ENCODE assay signal across 8 cellular contexts in genomic region chr7:10973061-10973941, GRCh38. TPM values are rescaled to one million over a fixed set of nuclear protein-coding genes. Genes with fewer than 3 reads are reported as not detected.
DNase-seq lines count a peak whose midpoint lies in the region; ATAC-seq, FAIRE-seq and TF ChIP-seq lines count a peak whose summit lies in the region.

PHF14 (plus strand) TSS chr7:10973872; CDS start chr7:10974324, 452 bp downstream.

- H4K20me1 ChIP-seq in HepG2 (ENCODE audit: insufficient read depth, low read length), result no peaks in the 10 kb centered on the region

- peaks cover 0 to 3% (median 3%) of the 10 kb centered on the region in 3 donors for H3K27me3 Mint-ChIP-seq in CD14-positive monocyte (ENCODE audit: low read depth in 3 of 3)

- peak within 1 kb of the TSS; percentile 94 for H3K9ac ChIP-seq in HepG2 (ENCODE audit: insufficient read depth, low read depth, low read length)

- H3K36me3 Mint-ChIP-seq in CD14-positive monocyte, result peaks cover 11 to 14% of the 10 kb centered on the region in 2 donors

- TF ChIP-seq EP300 in HepG2 (IDR thresholded peaks at IDR 0.05; ENCODE audit: low read depth in 2 of 2, low read length in 2 of 2), result peak in 1 of 2 experiments; percentile 58; a peak in 2 of 4 replicates
- no peak; the same call in 1 of the 2 replicates for TF ChIP-seq EP300 in HepG2 (CRISPR knock-in tag; IDR thresholded peaks at IDR 0.05; ENCODE audit: borderline replicate concordance)

- H3K4me3 Mint-ChIP-seq in CD14-positive monocyte, result peak within 1 kb of the TSS; percentile 94

- peaks cover 25% of the 10 kb centered on the region for H3K4me1 Mint-ChIP-seq in CD14-positive monocyte

- POLR2A ChIA-PET in HepG2 (lab: Yijun Ruan, JAX), result interaction anchor here (0.6 to 2.8 kb wide), 16 partner anchors 9 to 110 kb away, joined by 3 to 85 read pairs (median 5); a partner anchor contains a TSS

- H3K4me3 ChIP-seq in HepG2 (replicated peaks in 1 of 3; ENCODE audit: insufficient read depth in 1 of 3, low read depth in 2 of 3, low read length in 3 of 3), result peak within 1 kb of the TSS; percentile 66 to 88 (median 85)

- CTCF ChIA-PET in HepG2 (lab: Yijun Ruan, JAX; ENCODE audit: low intra/inter-chr PET ratio, low total read pairs), result no interaction called here

- intact Hi-C loops in CD14-positive monocyte (cut with micrococcal nuclease) (loop anchor here in 1 of 2 donors (2.0 kb wide), 1 partner anchor 32 kb away; a partner anchor contains a TSS), HepG2 (cut with micrococcal nuclease; ENCODE audit: unreplicated experiment) (loop anchor here (1.0 kb wide), 2 partner anchors 23 to 33 kb away; a partner anchor contains a TSS)

- peaks cover 42% of the 10 kb centered on the region for H3K4me1 ChIP-seq in HepG2 (ENCODE audit: insufficient read depth, low read length)

- under 1% methylated on average over 26 of the region's 39 CpGs for WGBS in HepG2 (ENCODE audit: low lambda C conversion rate)

- TF ChIP-seq RAD21 in HepG2 (CRISPR knock-in tag; IDR thresholded peaks at IDR 0.05), result no peak

- H3K9me3 Mint-ChIP-seq in CD14-positive monocyte, result peaks cover 0 to 1% (median 0%) of the 10 kb centered on the region in 7 donors

- H2AFZ ChIP-seq in HepG2 (ENCODE audit: low read length), result peak within 1 kb of the TSS; percentile 74

- FAIRE-seq in HepG2 (lab: Jason Lieb, UNC), result peak; percentile 87

- H3K27me3 ChIP-seq in HepG2 (ENCODE audit: control insufficient read depth in 1 of 2, insufficient read depth in 2 of 2, low read length in 2 of 2), result no peaks in the 10 kb centered on the region; a peak in 1 of 5 replicates

- ATAC-seq in GM19397 (IDR thresholded peaks at IDR 0.05; ENCODE audit: unreplicated experiment), result peak; percentile 99
- ATAC-seq in HG03571 (IDR thresholded peaks at IDR 0.05; ENCODE audit: unreplicated experiment), result peak; percentile 95
- peak; percentile 97 for ATAC-seq in HepG2

- H3K9me3 ChIP-seq in HepG2 (ENCODE audit: low read length), result no peaks in the 10 kb centered on the region

- TF ChIP-seq POLR2A in HepG2 (IDR thresholded peaks at IDR 0.05; ENCODE audit: insufficient read depth in 1 of 2, low read depth in 2 of 2, low read length in 2 of 2), result peak; percentile 83 to 85

- peak; percentile 94 for DNase-seq in CD14-positive monocyte (ENCODE audit: low spot score)
- DNase-seq in NCI-H82 (lab: John Stamatoyannopoulos, UW), result peak; percentile 99
- DNase-seq in activated CD4-positive, alpha-beta T cell treated with anti-CD3 and anti-CD28 coated beads, Interleukin-2, amount 50 U/mL, for 48 hours, result peak; percentile 95 to 96
- peak; percentile 98 for DNase-seq in dermis blood vessel endothelial cell
- DNase-seq in HepG2 (ENCODE audit: low spot score), result peak; percentile 97
- DNase-seq in stimulated activated CD4-positive, alpha-beta T cell treated with anti-CD3 and anti-CD28 coated beads, Interleukin-4, amount 100 ng/mL, for 1 hour, result peak; percentile 95

- peak within 1 kb of the TSS; percentile 99 for H3K27ac ChIP-seq in HepG2 (ENCODE audit: extremely low read length, insufficient read depth, low read length)

- peaks cover 0 to 6% of the 10 kb centered on the region in 2 experiments; a peak in 1 of 5 replicates for H3K36me3 ChIP-seq in HepG2 (replicated peaks in 1 of 2; ENCODE audit: control insufficient read depth in 1 of 2, insufficient read depth in 2 of 2, low read length in 2 of 2)

- BruUV-seq in HepG2 (replicated peaks; lab: Mats Ljungman, UMichigan), result TSS peak; percentile 51

- H3K4me2 ChIP-seq in HepG2 (ENCODE audit: low read depth, low read length), result peak within 1 kb of the TSS; percentile 91

- no peak for TF ChIP-seq CTCF in CD14-positive monocyte (IDR thresholded peaks at IDR 0.05)
- TF ChIP-seq CTCF in HepG2 (CRISPR knock-in tag; IDR thresholded peaks at IDR 0.05), result no peak

- H3K27ac Mint-ChIP-seq in CD14-positive monocyte, result peak within 1 kb of the TSS; percentile 85 to 93 (median 90)

- in situ Hi-C loops in HepG2 (cut with HindIII; ENCODE audit: extremely low pct_ligation_motif_present, low pct_unique_long_range_greater_than_20kb), result no loop called here

- H3K79me2 ChIP-seq in HepG2 (ENCODE audit: insufficient read depth, low read length), result peaks cover 41% of the 10 kb centered on the region

TF ChIP-seq in HepG2, 621 proteins besides CTCF, POLR2A, EP300 and RAD21 (continues in another document):
- TF ChIP-seq, protein P1, sequence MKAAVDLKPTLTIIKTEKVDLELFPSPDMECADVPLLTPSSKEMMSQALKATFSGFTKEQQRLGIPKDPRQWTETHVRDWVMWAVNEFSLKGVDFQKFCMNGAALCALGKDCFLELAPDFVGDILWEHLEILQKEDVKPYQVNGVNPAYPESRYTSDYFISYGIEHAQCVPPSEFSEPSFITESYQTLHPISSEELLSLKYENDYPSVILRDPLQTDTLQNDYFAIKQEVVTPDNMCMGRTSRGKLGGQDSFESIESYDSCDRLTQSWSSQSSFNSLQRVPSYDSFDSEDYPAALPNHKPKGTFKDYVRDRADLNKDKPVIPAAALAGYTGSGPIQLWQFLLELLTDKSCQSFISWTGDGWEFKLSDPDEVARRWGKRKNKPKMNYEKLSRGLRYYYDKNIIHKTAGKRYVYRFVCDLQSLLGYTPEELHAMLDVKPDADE (CRISPR knock-in tag; IDR thresholded peaks at IDR 0.05), result no peak
- TF ChIP-seq, protein P2, sequence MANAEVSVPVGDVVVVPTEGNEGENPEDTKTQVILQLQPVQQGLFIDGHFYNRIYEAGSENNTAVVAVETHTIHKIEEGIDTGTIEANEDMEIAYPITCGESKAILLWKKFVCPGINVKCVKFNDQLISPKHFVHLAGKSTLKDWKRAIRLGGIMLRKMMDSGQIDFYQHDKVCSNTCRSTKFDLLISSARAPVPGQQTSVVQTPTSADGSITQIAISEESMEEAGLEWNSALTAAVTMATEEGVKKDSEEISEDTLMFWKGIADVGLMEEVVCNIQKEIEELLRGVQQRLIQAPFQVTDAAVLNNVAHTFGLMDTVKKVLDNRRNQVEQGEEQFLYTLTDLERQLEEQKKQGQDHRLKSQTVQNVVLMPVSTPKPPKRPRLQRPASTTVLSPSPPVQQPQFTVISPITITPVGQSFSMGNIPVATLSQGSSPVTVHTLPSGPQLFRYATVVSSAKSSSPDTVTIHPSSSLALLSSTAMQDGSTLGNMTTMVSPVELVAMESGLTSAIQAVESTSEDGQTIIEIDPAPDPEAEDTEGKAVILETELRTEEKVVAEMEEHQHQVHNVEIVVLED (CRISPR knock-in tag; IDR thresholded peaks at IDR 0.05; ENCODE audit: borderline replicate concordance), result peak; percentile 38; the same call in 1 of the 2 replicates
- TF ChIP-seq SMAD9 (CRISPR knock-in tag; IDR thresholded peaks at IDR 0.05) (no peak), AGO1 (IDR thresholded peaks at IDR 0.05; ENCODE audit: low read depth, low read length, poor library complexity, severe bottlenecking) (no peak), ZNF777 (CRISPR knock-in tag; IDR thresholded peaks at IDR 0.05) (0 out of 2 replicates have a peak, but pooled peaks have one; percentile 47), RFXAP (CRISPR knock-in tag; IDR thresholded peaks at IDR 0.05; ENCODE audit: borderline replicate concordance) (peak; percentile 32; the same call in 1 of the 2 replicates), FOXO1 (CRISPR knock-in tag; IDR thresholded peaks at IDR 0.05) (no peak; the same call in 1 of the 2 replicates), TEAD3 (CRISPR knock-in tag; optimal IDR thresholded peaks at IDR 0.05; ENCODE audit: borderline replicate concordance) (peak; percentile 18), ZNF432 (CRISPR knock-in tag; IDR thresholded peaks at IDR 0.05; ENCODE audit: borderline replicate concordance) (no peak), ZNF672 (CRISPR knock-in tag; IDR thresholded peaks at IDR 0.05) (no peak), HNF4A (CRISPR knock-in tag; IDR thresholded peaks at IDR 0.05) (peak; percentile 77), ZNF746 (CRISPR knock-in tag; IDR thresholded peaks at IDR 0.05) (no peak), ZFX (CRISPR knock-in tag; IDR thresholded peaks at IDR 0.05; ENCODE audit: low read depth) (peak; percentile 57)
- TF ChIP-seq, protein P3, sequence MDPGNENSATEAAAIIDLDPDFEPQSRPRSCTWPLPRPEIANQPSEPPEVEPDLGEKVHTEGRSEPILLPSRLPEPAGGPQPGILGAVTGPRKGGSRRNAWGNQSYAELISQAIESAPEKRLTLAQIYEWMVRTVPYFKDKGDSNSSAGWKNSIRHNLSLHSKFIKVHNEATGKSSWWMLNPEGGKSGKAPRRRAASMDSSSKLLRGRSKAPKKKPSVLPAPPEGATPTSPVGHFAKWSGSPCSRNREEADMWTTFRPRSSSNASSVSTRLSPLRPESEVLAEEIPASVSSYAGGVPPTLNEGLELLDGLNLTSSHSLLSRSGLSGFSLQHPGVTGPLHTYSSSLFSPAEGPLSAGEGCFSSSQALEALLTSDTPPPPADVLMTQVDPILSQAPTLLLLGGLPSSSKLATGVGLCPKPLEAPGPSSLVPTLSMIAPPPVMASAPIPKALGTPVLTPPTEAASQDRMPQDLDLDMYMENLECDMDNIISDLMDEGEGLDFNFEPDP (CRISPR knock-in tag; conservative IDR thresholded peaks at IDR 0.05), result no peak

RNA-seq across cellular contexts. Expression of gene PHF14, which starts in this region (rescaled TPM):
- polyA plus RNA-seq in CD14-positive monocyte (1 to 10 TPM; 4.8 to 5.4 TPM), HepG2 (2011; rRNA removed) (17.2 and 18.9 TPM in 2 replicates)
- total RNA-seq in dermis blood vessel endothelial cell (45.0 and 45.8 TPM in 2 replicates), HepG2 (2016; rRNA removed; fragmentation: Illumina TruSeq; extraction: Trizol) (68.7 and 70.9 TPM in 2 replicates)
- total RNA-seq in HepG2 (2016; cell fraction: cytosol; rRNA removed; fragmentation: Illumina TruSeq; extraction: Trizol; ENCODE audit: low read depth), result 31.3 and 38.5 TPM in 2 replicates
- total RNA-seq in HepG2 (2016; cell fraction: insoluble cytoplasmic fraction; rRNA removed; fragmentation: Illumina TruSeq; extraction: Trizol), result 64.2 and 75.5 TPM in 2 replicates
- 23.9 and 24.4 TPM in 2 replicates for total RNA-seq in HepG2 (2016; cell fraction: membrane; rRNA removed; fragmentation: Illumina TruSeq; extraction: Trizol)
- 135 and 151 TPM in 2 replicates for total RNA-seq in HepG2 (2016; cell fraction: nucleus; rRNA removed; fragmentation: Illumina TruSeq; extraction: Trizol)
- polyA plus RNA-seq in HepG2 (2011; cell fraction: cytosol; rRNA removed), result 7.8 and 12.6 TPM in 2 replicates
- polyA plus RNA-seq in HepG2 (2011; cell fraction: nucleus; rRNA removed), result 14.0 and 22.1 TPM in 2 replicates
- polyA plus RNA-seq in HepG2 (2012), result 21.4 and 24.8 TPM in 2 replicates
- 4.1 and 4.2 TPM in 2 replicates for polyA plus RNA-seq in HepG2 (2016; cell fraction: cytosol; fragmentation: Illumina TruSeq; extraction: Trizol; ENCODE audit: low read depth)
- polyA plus RNA-seq in HepG2 (2016; cell fraction: insoluble cytoplasmic fraction; fragmentation: Illumina TruSeq; extraction: Trizol; ENCODE audit: low read depth), result 59.1 and 71.5 TPM in 2 replicates
- polyA plus RNA-seq in HepG2 (2016; cell fraction: membrane; fragmentation: Illumina TruSeq; extraction: Trizol; ENCODE audit: low read depth), result 7.1 and 7.7 TPM in 2 replicates
- 57.6 and 63.1 TPM in 2 replicates for polyA plus RNA-seq in HepG2 (2016; cell fraction: nucleus; fragmentation: Illumina TruSeq; extraction: Trizol; ENCODE audit: insufficient read depth, low read depth)
- 12.5 and 23.0 TPM in 2 replicates for polyA minus RNA-seq in HepG2 (2011; rRNA and poly(A)+ RNA removed; ENCODE audit: low replicate concordance)
- 10.9 and 16.9 TPM in 2 replicates for polyA minus RNA-seq in HepG2 (2011; cell fraction: cytosol; rRNA and poly(A)+ RNA removed)
- polyA minus RNA-seq in HepG2 (2011; cell fraction: nucleus; rRNA and poly(A)+ RNA removed), result 221 and 230 TPM in 2 replicates

Comparison
In these comparisons a context has a peak if more than half of its experiments do, and no peak if none do; other contexts are left out.
1. Peak in every context shown above with its lines: DNase-seq, ATAC-seq, H3K4me3 ChIP-seq and H3K27ac ChIP-seq.